ENCODE assay signal across 9 cellular contexts in genomic region chr22:42962295-42963230, GRCh38. TPM values are rescaled to one million over a fixed set of nuclear protein-coding genes. Genes with fewer than 3 reads are reported as not detected.
DNase-seq lines count a peak whose midpoint lies in the region; TF ChIP-seq lines count a peak whose summit lies in the region.
"Had no signal": no experiment of that assay in that cellular context is flagged by ENCODE, and none has a peak within 500 bp of the region (broad histone marks: within the 10 kb centered on the region; RNA-seq: fewer than 3 reads in every experiment).

No MANE protein-coding gene starts in this region.

- H4K20me1 ChIP-seq in SK-N-SH (ENCODE audit: insufficient read depth), result peaks cover 12% of the 10 kb centered on the region; the same call in 1 of the 2 replicates

- no peak overlapping the region for H3K4me3 Mint-ChIP-seq in progenitor cell of endocrine pancreas (ENCODE audit: low read depth)

- no peaks in the 10 kb centered on the region for H3F3A ChIP-seq in SK-N-SH (replicated peaks; ENCODE audit: insufficient read depth)

- H3K9me3 ChIP-seq in SK-N-SH (no peaks in the 10 kb centered on the region), ovary (no peaks in the 10 kb centered on the region)
- H3K9me3 ChIP-seq: SJCRH30 had no signal

- H2AFZ ChIP-seq in SK-N-SH (ENCODE audit: low read depth), result no peak overlapping the region

- peaks cover 83% of the 10 kb centered on the region for H3K79me2 ChIP-seq in SK-N-SH (ENCODE audit: insufficient read depth)

- in situ Hi-C loops in SK-MEL-5 (cut with HindIII; ENCODE audit: low pct_unique_long_range_greater_than_20kb, low sequenced_read_pairs), result no loop called here

- CTCF ChIA-PET in SK-N-SH (lab: Yijun Ruan, JAX), result no interaction called here

- no peak for TF ChIP-seq RAD21 in SK-N-SH (IDR thresholded peaks at IDR 0.05; ENCODE audit: low read length)

- intact Hi-C loops in ovary (cut with DNase I), result no loop called here

- peaks cover 64% of the 10 kb centered on the region for H3K4me1 Mint-ChIP-seq in progenitor cell of endocrine pancreas (ENCODE audit: low read depth)

- peaks cover 3% of the 10 kb centered on the region for H3K36me3 Mint-ChIP-seq in progenitor cell of endocrine pancreas (ENCODE audit: insufficient read depth)

- TF ChIP-seq POLR2A in ovary (IDR thresholded peaks at IDR 0.05), result no peak

- H3K9me3 Mint-ChIP-seq in progenitor cell of endocrine pancreas (ENCODE audit: low read depth), result no peaks in the 10 kb centered on the region

- H3K27ac Mint-ChIP-seq in progenitor cell of endocrine pancreas, result peak overlapping the region; percentile 94

- H3K4me2 ChIP-seq in SK-N-SH, result no peak overlapping the region

- DNase-seq in GDM1 (lab: John Stamatoyannopoulos, UW) (peak; percentile 23), SK-MEL-5 (ENCODE audit: low read depth, low spot score) (peak; percentile 76), fibroblast of the aortic adventitia (ENCODE audit: low read depth) (peak; percentile 59), progenitor cell of endocrine pancreas (ENCODE audit: low spot score, unreplicated experiment) (no peak), SK-N-SH (no peak), NCI-H2171 treated with DMSO at 0.1 percent for 48 hours (lab: John Stamatoyannopoulos, UW) (no peak), ovary (no peak), SW 1271 (lab: John Stamatoyannopoulos, UW) (no peak)
- DNase-seq: SJCRH30 had no signal

- no peak overlapping the region for H3K4me3 ChIP-seq in fibroblast of the aortic adventitia (ENCODE audit: low read depth, low read length)
- H3K4me3 ChIP-seq in SK-N-SH (ENCODE audit: low read depth in 2 of 2, low read length in 1 of 2), result no peak overlapping the region
- H3K4me3 ChIP-seq in ovary, result no peak overlapping the region
- H3K4me3 ChIP-seq: SJCRH30 had no signal

- peaks cover 18 to 38% of the 10 kb centered on the region in 2 experiments; a peak in 3 of 4 replicates for H3K4me1 ChIP-seq in SK-N-SH (ENCODE audit: control insufficient read depth in 1 of 2, insufficient read depth in 2 of 2, low read depth in 1 of 2, low read length in 1 of 2)
- peaks cover 13% of the 10 kb centered on the region for H3K4me1 ChIP-seq in ovary (ENCODE audit: insufficient read depth)

- TF ChIP-seq EP300 in SK-N-SH (IDR thresholded peaks at IDR 0.05; ENCODE audit: borderline replicate concordance in 1 of 2, low read depth in 1 of 2, low read length in 1 of 2), result no peak
- TF ChIP-seq EP300 in ovary (IDR thresholded peaks at IDR 0.05), result no peak

- H3K27me3 Mint-ChIP-seq in progenitor cell of endocrine pancreas, result no peaks in the 10 kb centered on the region

- WGBS in SK-N-SH (ENCODE audit: low lambda C conversion rate), result 100% methylated on average over 1 of the region's 9 CpGs
- 71 to 80% (median 73%) methylated on average over 9 of the region's 9 CpGs for WGBS in ovary, 3 donors

- H3K27ac ChIP-seq in SK-N-SH (ENCODE audit: low read depth in 2 of 2, low read length in 1 of 2) (no peak overlapping the region), ovary (no peak overlapping the region)
- H3K27ac ChIP-seq: SJCRH30 had no signal

- H3K36me3 ChIP-seq in SK-N-SH (replicated peaks in 1 of 2; ENCODE audit: control insufficient read depth in 1 of 2, insufficient read depth in 2 of 2, low read length in 1 of 2), result no peaks in the 10 kb centered on the region
- no peaks in the 10 kb centered on the region for H3K36me3 ChIP-seq in ovary

- no peak overlapping the region for H3K9ac ChIP-seq in SK-N-SH

- TF ChIP-seq CTCF in fibroblast of the aortic adventitia (IDR thresholded peaks at IDR 0.05; ENCODE audit: insufficient read depth, low read length) (no peak), progenitor cell of endocrine pancreas (IDR thresholded peaks at IDR 0.05; ENCODE audit: unreplicated experiment) (no peak), SK-N-SH (IDR thresholded peaks at IDR 0.05) (no peak), ovary (IDR thresholded peaks at IDR 0.05) (no peak)

- no peaks in the 10 kb centered on the region for H3K9me2 ChIP-seq in SK-N-SH

- no peaks in the 10 kb centered on the region for H3K27me3 ChIP-seq in SK-N-SH (ENCODE audit: insufficient read depth)
- no peaks in the 10 kb centered on the region for H3K27me3 ChIP-seq in ovary
- H3K27me3 ChIP-seq: SJCRH30 had no signal

- POLR2A ChIA-PET in SK-N-SH (lab: Yijun Ruan, JAX), result interaction anchor here (0.6 kb wide), 1 partner anchor 9 kb away, joined by 3 read pairs; no protein-coding TSS in a partner anchor

TF ChIP-seq in SK-N-SH, 30 proteins besides CTCF, POLR2A, EP300 and RAD21:
- no peak for TF ChIP-seq MEF2A (IDR thresholded peaks at IDR 0.05; ENCODE audit: borderline replicate concordance, low read depth)
- no peak for TF ChIP-seq RXRA (IDR thresholded peaks at IDR 0.05; ENCODE audit: borderline replicate concordance, low read depth)
- no peak for TF ChIP-seq POLR2AphosphoS5 (IDR thresholded peaks at IDR 0.05; ENCODE audit: low read depth, low read length)
TF ChIP-seq in SK-N-SH: peak in this region for 0.

RNA-seq across cellular contexts. Expression of gene PACSIN2, which starts 52.4 kb away (rescaled TPM):
- total RNA-seq in SK-MEL-5 (2014; rRNA removed; shearing (Covaris generic)), result 197 and 210 TPM in 2 replicates
- 359 and 404 TPM in 2 replicates for polyA plus RNA-seq in SK-MEL-5 (2015; cell fraction: cytosol; rRNA removed)
- polyA plus RNA-seq in SK-MEL-5 (2015; cell fraction: nucleus; rRNA removed), result 298 and 306 TPM in 2 replicates
- total RNA-seq in fibroblast of the aortic adventitia (ENCODE audit: low replicate concordance), result 35.2 and 48.3 TPM in 2 replicates
- total RNA-seq in progenitor cell of endocrine pancreas, result 53.9 and 61.0 TPM in 2 replicates
- polyA plus RNA-seq in SK-N-SH (2012; rRNA removed), result 60.5 and 63.1 TPM in 2 replicates
- polyA plus RNA-seq in SK-N-SH (2012; cell fraction: cytosol; rRNA removed), result 42.5 and 51.5 TPM in 2 replicates
- polyA plus RNA-seq in SK-N-SH (2012; cell fraction: nucleus; rRNA removed), result 53.0 and 54.4 TPM in 2 replicates
- 10 to 100 TPM; 25.5 to 60.0 (median 48.0) TPM for total RNA-seq in ovary
- 10 to 100 TPM; 30.9 to 48.4 TPM for polyA plus RNA-seq in ovary

Comparison
In these comparisons a context has a peak if more than half of its experiments do, and no peak if none do; other contexts are left out.
1. DNase-seq: peak in GDM1 (single experiment), SK-MEL-5 (single experiment) and fibroblast of the aortic adventitia (single experiment); none in progenitor cell of endocrine pancreas (single experiment), SK-N-SH (single experiment), NCI-H2171 treated with DMSO at 0.1 percent for 48 hours (single experiment), ovary (0 of 5) and SW 1271 (0 of 2).